Comparison of ENCODE assay signal across 7 cellular contexts in genomic region chr9:93118863-93119702, GRCh38. TPM values are rescaled to one million over a fixed set of nuclear protein-coding genes. Genes with fewer than 3 reads are reported as not detected.
DNase-seq lines count a peak whose midpoint lies in the region; ATAC-seq and TF ChIP-seq lines count a peak whose summit lies in the region.

No MANE protein-coding gene starts in this region.

- CTCF ChIA-PET in PC-9 (lab: Charles Lee) = interaction anchor here (0.8 to 1.4 kb wide), 3 partner anchors 10 to 166 kb away, joined by 3 to 9 read pairs (median 3); no protein-coding TSS in a partner anchor

- no peak for ATAC-seq in thoracic aorta (ENCODE audit: insufficient number of reproducible peaks, low FRiP score, low read depth)

- H3K9me3 ChIP-seq in PC-9 (ENCODE audit: insufficient read depth, low read depth) (no peaks in the 10 kb centered on the region), breast epithelium (no peaks in the 10 kb centered on the region), thoracic aorta (no peaks in the 10 kb centered on the region)

- no peaks in the 10 kb centered on the region for H4K20me1 ChIP-seq in PC-9 (ENCODE audit: insufficient read depth)

- POLR2A ChIA-PET in PC-9 (lab: Charles Lee; ENCODE audit: unreplicated experiment) = interaction anchor here (0.6 to 1.0 kb wide), 2 partner anchors 7 to 415 kb away, joined by 3 to 12 read pairs; no protein-coding TSS in a partner anchor

- BruUV-seq in PC-9 (replicated peaks; lab: Mats Ljungman, UMichigan) = no TSS peak

- no peaks in the 10 kb centered on the region for H3K9me2 ChIP-seq in PC-9 (ENCODE audit: insufficient read depth)

- H3F3A ChIP-seq in PC-9 (ENCODE audit: insufficient read depth, low read depth) = peaks cover 54% of the 10 kb centered on the region

- peak overlapping the region; percentile 91 for H3K27ac ChIP-seq in PC-9
- peak overlapping the region; percentile 69 to 83 for H3K27ac ChIP-seq in breast epithelium
- H3K27ac ChIP-seq in thoracic aorta = peak overlapping the region; percentile 18 to 68

- peak overlapping the region; percentile 63 for H3K4me2 ChIP-seq in PC-9

- H3K27me3 ChIP-seq in PC-9 (ENCODE audit: insufficient read depth, low read depth) = no peaks in the 10 kb centered on the region
- no peaks in the 10 kb centered on the region for H3K27me3 ChIP-seq in breast epithelium
- H3K27me3 ChIP-seq in thoracic aorta (replicated peaks; ENCODE audit: insufficient read depth) = no peaks in the 10 kb centered on the region

- H3K4me1 ChIP-seq in PC-9 (replicated peaks; ENCODE audit: insufficient read depth) (peaks cover 50% of the 10 kb centered on the region), breast epithelium (peaks cover 5 to 8% of the 10 kb centered on the region in 2 donors), thoracic aorta (ENCODE audit: control insufficient read depth in 1 of 2, low read depth in 2 of 2) (peaks cover 19 to 31% of the 10 kb centered on the region in 2 donors)

- TF ChIP-seq POLR2A in breast epithelium (IDR thresholded peaks at IDR 0.05) = no peak

- peaks cover 9% of the 10 kb centered on the region; the same call in 1 of the 2 replicates for H3K36me3 ChIP-seq in PC-9 (ENCODE audit: low read depth)
- no peaks in the 10 kb centered on the region for H3K36me3 ChIP-seq in breast epithelium
- H3K36me3 ChIP-seq in thoracic aorta = peaks cover 30% of the 10 kb centered on the region

- H2AFZ ChIP-seq in PC-9 = no peak overlapping the region

- peaks cover 7% of the 10 kb centered on the region; the same call in 1 of the 2 replicates for H3K79me2 ChIP-seq in PC-9 (ENCODE audit: low read depth)

- intact Hi-C loops in PC-9 (cut with micrococcal nuclease; ENCODE audit: unreplicated experiment) (loop anchor here (2.0 kb wide), 1 partner anchor 14 kb away; no protein-coding TSS in a partner anchor), breast epithelium (cut with DNase I; ENCODE audit: low total_unique reads) (no loop called here)

- TF ChIP-seq CTCF in PC-9 (conservative IDR thresholded peaks at IDR 0.05) (no peak), breast epithelium (IDR thresholded peaks at IDR 0.05) (no peak), thoracic aorta (IDR thresholded peaks at IDR 0.05) (no peak)

- DNase-seq in PC-9 (no peak), breast epithelium (ENCODE audit: low spot score in 2 of 2) (peak in 1 of 2 donors; percentile 49), mesenteric fat pad (ENCODE audit: low spot score) (peak; percentile 85), thoracic aorta (ENCODE audit: low spot score) (no peak), AG20443 (ENCODE audit: low spot score) (no peak), GDM1 (lab: John Stamatoyannopoulos, UW) (no peak), NCI-H1930 (lab: John Stamatoyannopoulos, UW) (no peak)

- H3K4me3 ChIP-seq in PC-9 = no peak overlapping the region
- no peak overlapping the region for H3K4me3 ChIP-seq in breast epithelium
- H3K4me3 ChIP-seq in thoracic aorta = no peak overlapping the region

RNA-seq across cellular contexts. Expression of gene NINJ1, which starts 15.0 kb away (rescaled TPM):
- 115 TPM in 2 replicates for total RNA-seq in PC-9 (2021)
- total RNA-seq in breast epithelium = 100 to 1,000 TPM in 2 of 3 donors, 10 to 100 TPM in 1; 89.8 to 109 (median 109) TPM
- total RNA-seq in mesenteric fat pad = 58.8 TPM
- 100 to 1,000 TPM in 1 of 2 donors, 10 to 100 TPM in 1; 71.2 to 194 TPM for total RNA-seq in thoracic aorta

RNA-seq across cellular contexts. Expression of gene CARD19, which starts 23.1 kb away (rescaled TPM):
- 97.5 and 122 TPM in 2 replicates for total RNA-seq in PC-9 (2021)
- 10 to 100 TPM; 59.0 to 79.3 (median 62.1) TPM for total RNA-seq in breast epithelium
- 38.9 TPM for total RNA-seq in mesenteric fat pad
- 100 to 1,000 TPM in 1 of 2 donors, 10 to 100 TPM in 1; 46.3 to 103 TPM for total RNA-seq in thoracic aorta
